Comparison of ENCODE assay signal across 1 cellular context in genomic region chr4:101158507-101158906, GRCh38.
A peak's percentile ranks its signal among the peaks of the same experiment; 100 is the strongest.
TF ChIP-seq lines count a peak whose summit lies in the region.

No MANE protein-coding gene starts in this region.

TF ChIP-seq in HCT116, 20 proteins besides CTCF, POLR2A, EP300 and RAD21:
- TF ChIP-seq CBX3 (IDR thresholded peaks at IDR 0.05; ENCODE audit: low read depth), result 0 out of 2 replicates have a peak, but pooled peaks have one; percentile 11
- peak; percentile 56; the same call in 1 of the 2 replicates for TF ChIP-seq SRF (IDR thresholded peaks at IDR 0.05; ENCODE audit: low read depth)
- peak; percentile 70 for TF ChIP-seq FOSL1 (IDR thresholded peaks at IDR 0.05; ENCODE audit: low read depth)
- TF ChIP-seq SP1 (IDR thresholded peaks at IDR 0.05; ENCODE audit: low read depth), result peak; percentile 58
- TF ChIP-seq CEBPB (IDR thresholded peaks at IDR 0.05; ENCODE audit: low read depth), result 0 out of 2 replicates have a peak, but pooled peaks have one; percentile 39
- TF ChIP-seq ZFX (IDR thresholded peaks at IDR 0.05), result no peak
- peak; percentile 59 for TF ChIP-seq JUND (IDR thresholded peaks at IDR 0.05)
- TF ChIP-seq EGR1 (IDR thresholded peaks at IDR 0.05; ENCODE audit: low read depth), result no peak
